ENCODE assay signal across 1 cellular context in the genomic region with DNA sequence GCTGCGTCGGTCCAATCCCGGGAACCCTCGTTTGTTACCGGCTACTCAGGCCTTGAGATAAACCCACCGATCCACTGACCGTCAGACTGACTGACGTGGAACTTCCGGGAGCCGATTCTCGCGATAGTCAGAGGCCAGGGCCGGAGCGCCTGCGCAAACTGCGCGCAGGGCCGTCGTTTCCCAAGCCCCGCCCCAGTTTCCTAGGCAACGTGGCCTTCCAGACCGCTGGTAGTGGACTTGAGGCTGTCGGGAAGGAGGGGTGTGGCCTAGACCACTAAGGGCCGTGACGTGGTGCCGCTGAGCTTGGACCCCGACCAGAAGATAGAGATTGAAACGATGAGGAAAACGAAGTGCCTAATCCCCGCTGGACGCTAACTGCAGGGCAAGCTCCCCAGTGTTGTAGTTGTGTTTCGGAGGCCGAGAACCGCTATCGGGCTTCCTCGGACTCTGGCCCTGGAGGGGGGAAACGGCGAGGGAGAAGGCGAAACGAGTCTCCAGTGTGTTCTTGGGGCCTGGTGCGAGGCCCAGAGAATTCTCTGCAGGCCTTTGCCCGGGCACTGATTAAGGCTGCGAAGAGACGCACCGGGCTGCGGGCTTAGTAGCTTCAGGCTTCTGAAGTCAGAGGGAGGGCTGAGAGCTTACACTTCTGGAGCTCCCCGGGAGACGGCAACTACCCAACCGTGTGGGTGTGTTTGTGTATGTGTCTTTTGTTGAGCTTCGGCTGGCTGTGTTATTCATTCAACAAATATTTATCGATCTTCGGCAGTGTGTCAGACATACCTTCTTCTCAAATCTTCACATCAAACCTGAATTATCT.
A peak's percentile ranks its signal among the peaks of the same experiment; 100 is the strongest.
TF ChIP-seq lines count a peak whose summit lies in the region.

Gene COPB2 (minus strand): TSS at position 96 of the 817 bp plus-strand sequence. CDS start 97 bp downstream, outside the sequence.

TF ChIP-seq in K562, 482 proteins besides CTCF, POLR2A, EP300 and RAD21 (continued from another document and continues in another):
- TF ChIP-seq, protein P1, sequence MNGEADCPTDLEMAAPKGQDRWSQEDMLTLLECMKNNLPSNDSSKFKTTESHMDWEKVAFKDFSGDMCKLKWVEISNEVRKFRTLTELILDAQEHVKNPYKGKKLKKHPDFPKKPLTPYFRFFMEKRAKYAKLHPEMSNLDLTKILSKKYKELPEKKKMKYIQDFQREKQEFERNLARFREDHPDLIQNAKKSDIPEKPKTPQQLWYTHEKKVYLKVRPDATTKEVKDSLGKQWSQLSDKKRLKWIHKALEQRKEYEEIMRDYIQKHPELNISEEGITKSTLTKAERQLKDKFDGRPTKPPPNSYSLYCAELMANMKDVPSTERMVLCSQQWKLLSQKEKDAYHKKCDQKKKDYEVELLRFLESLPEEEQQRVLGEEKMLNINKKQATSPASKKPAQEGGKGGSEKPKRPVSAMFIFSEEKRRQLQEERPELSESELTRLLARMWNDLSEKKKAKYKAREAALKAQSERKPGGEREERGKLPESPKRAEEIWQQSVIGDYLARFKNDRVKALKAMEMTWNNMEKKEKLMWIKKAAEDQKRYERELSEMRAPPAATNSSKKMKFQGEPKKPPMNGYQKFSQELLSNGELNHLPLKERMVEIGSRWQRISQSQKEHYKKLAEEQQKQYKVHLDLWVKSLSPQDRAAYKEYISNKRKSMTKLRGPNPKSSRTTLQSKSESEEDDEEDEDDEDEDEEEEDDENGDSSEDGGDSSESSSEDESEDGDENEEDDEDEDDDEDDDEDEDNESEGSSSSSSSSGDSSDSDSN (IDR thresholded peaks at IDR 0.05; ENCODE audit: borderline replicate concordance in 1 of 2, low read depth in 2 of 2, low read length in 2 of 2): peak in 1 of 2 experiments; percentile 69; a peak in 2 of 4 replicates
- no peak for TF ChIP-seq KLF10 (CRISPR knock-in tag; IDR thresholded peaks at IDR 0.05)
- no peak for TF ChIP-seq MAFG (tag; conservative IDR thresholded peaks at IDR 0.05)
- no peak for TF ChIP-seq NR4A1 (CRISPR knock-in tag; IDR thresholded peaks at IDR 0.05)
- no peak for TF ChIP-seq NR4A1 (tag; IDR thresholded peaks at IDR 0.05)
- TF ChIP-seq, protein P2, sequence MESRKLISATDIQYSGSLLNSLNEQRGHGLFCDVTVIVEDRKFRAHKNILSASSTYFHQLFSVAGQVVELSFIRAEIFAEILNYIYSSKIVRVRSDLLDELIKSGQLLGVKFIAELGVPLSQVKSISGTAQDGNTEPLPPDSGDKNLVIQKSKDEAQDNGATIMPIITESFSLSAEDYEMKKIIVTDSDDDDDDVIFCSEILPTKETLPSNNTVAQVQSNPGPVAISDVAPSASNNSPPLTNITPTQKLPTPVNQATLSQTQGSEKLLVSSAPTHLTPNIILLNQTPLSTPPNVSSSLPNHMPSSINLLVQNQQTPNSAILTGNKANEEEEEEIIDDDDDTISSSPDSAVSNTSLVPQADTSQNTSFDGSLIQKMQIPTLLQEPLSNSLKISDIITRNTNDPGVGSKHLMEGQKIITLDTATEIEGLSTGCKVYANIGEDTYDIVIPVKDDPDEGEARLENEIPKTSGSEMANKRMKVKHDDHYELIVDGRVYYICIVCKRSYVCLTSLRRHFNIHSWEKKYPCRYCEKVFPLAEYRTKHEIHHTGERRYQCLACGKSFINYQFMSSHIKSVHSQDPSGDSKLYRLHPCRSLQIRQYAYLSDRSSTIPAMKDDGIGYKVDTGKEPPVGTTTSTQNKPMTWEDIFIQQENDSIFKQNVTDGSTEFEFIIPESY (CRISPR knock-in tag; IDR thresholded peaks at IDR 0.05): no peak
- peak; percentile 7; the same call in 1 of the 2 replicates for TF ChIP-seq JUN (IDR thresholded peaks at IDR 0.05; ENCODE audit: borderline replicate concordance, low read depth, low read length)
- TF ChIP-seq JUN (CRISPR knock-in tag; IDR thresholded peaks at IDR 0.05; ENCODE audit: borderline replicate concordance): no peak
- TF ChIP-seq ZNF778 (CRISPR knock-in tag; IDR thresholded peaks at IDR 0.05): no peak
- TF ChIP-seq MEIS2 (IDR thresholded peaks at IDR 0.05; ENCODE audit: partially characterized antibody): peak; percentile 89
- peak in 1 of 3 experiments; percentile 66 for TF ChIP-seq YY1 (IDR thresholded peaks at IDR 0.05; ENCODE audit: borderline replicate concordance in 1 of 3, control insufficient read depth in 1 of 3, extremely low read depth in 1 of 3, insufficient read depth in 3 of 3, insufficient read length in 1 of 3, insufficient replicate concordance in 2 of 3, low read depth in 1 of 3, low read length in 2 of 3)
- no peak for TF ChIP-seq THAP12 (CRISPR knock-in tag; IDR thresholded peaks at IDR 0.05)
- no peak for TF ChIP-seq ZNF699 (CRISPR knock-in tag; IDR thresholded peaks at IDR 0.05; ENCODE audit: insufficient replicate concordance)
- TF ChIP-seq, protein P3, sequence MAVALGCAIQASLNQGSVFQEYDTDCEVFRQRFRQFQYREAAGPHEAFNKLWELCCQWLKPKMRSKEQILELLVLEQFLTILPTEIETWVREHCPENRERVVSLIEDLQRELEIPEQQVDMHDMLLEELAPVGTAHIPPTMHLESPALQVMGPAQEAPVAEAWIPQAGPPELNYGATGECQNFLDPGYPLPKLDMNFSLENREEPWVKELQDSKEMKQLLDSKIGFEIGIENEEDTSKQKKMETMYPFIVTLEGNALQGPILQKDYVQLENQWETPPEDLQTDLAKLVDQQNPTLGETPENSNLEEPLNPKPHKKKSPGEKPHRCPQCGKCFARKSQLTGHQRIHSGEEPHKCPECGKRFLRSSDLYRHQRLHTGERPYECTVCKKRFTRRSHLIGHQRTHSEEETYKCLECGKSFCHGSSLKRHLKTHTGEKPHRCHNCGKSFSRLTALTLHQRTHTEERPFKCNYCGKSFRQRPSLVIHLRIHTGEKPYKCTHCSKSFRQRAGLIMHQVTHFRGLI (CRISPR knock-in tag; IDR thresholded peaks at IDR 0.05): no peak
- TF ChIP-seq, protein P4, sequence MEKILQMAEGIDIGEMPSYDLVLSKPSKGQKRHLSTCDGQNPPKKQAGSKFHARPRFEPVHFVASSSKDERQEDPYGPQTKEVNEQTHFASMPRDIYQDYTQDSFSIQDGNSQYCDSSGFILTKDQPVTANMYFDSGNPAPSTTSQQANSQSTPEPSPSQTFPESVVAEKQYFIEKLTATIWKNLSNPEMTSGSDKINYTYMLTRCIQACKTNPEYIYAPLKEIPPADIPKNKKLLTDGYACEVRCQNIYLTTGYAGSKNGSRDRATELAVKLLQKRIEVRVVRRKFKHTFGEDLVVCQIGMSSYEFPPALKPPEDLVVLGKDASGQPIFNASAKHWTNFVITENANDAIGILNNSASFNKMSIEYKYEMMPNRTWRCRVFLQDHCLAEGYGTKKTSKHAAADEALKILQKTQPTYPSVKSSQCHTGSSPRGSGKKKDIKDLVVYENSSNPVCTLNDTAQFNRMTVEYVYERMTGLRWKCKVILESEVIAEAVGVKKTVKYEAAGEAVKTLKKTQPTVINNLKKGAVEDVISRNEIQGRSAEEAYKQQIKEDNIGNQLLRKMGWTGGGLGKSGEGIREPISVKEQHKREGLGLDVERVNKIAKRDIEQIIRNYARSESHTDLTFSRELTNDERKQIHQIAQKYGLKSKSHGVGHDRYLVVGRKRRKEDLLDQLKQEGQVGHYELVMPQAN (IDR thresholded peaks at IDR 0.05; ENCODE audit: borderline replicate concordance): no peak
- TF ChIP-seq, protein P5, sequence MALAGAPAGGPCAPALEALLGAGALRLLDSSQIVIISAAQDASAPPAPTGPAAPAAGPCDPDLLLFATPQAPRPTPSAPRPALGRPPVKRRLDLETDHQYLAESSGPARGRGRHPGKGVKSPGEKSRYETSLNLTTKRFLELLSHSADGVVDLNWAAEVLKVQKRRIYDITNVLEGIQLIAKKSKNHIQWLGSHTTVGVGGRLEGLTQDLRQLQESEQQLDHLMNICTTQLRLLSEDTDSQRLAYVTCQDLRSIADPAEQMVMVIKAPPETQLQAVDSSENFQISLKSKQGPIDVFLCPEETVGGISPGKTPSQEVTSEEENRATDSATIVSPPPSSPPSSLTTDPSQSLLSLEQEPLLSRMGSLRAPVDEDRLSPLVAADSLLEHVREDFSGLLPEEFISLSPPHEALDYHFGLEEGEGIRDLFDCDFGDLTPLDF (CRISPR knock-in tag; IDR thresholded peaks at IDR 0.05): no peak
- TF ChIP-seq HIVEP1 (CRISPR knock-in tag; IDR thresholded peaks at IDR 0.05): no peak
- no peak for TF ChIP-seq MECOM (CRISPR knock-in tag; IDR thresholded peaks at IDR 0.05)
- TF ChIP-seq ARID1B (IDR thresholded peaks at IDR 0.05): 0 out of 2 replicates have a peak, but pooled peaks have one; percentile 13
- TF ChIP-seq, protein P6, sequence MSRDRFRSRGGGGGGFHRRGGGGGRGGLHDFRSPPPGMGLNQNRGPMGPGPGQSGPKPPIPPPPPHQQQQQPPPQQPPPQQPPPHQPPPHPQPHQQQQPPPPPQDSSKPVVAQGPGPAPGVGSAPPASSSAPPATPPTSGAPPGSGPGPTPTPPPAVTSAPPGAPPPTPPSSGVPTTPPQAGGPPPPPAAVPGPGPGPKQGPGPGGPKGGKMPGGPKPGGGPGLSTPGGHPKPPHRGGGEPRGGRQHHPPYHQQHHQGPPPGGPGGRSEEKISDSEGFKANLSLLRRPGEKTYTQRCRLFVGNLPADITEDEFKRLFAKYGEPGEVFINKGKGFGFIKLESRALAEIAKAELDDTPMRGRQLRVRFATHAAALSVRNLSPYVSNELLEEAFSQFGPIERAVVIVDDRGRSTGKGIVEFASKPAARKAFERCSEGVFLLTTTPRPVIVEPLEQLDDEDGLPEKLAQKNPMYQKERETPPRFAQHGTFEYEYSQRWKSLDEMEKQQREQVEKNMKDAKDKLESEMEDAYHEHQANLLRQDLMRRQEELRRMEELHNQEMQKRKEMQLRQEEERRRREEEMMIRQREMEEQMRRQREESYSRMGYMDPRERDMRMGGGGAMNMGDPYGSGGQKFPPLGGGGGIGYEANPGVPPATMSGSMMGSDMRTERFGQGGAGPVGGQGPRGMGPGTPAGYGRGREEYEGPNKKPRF (IDR thresholded peaks at IDR 0.05; ENCODE audit: low read depth, low read length): no peak
- no peak for TF ChIP-seq ZNF79 (CRISPR knock-in tag; IDR thresholded peaks at IDR 0.05; ENCODE audit: low read depth)
- TF ChIP-seq DEAF1 (CRISPR knock-in tag; IDR thresholded peaks at IDR 0.05): no peak
- no peak for TF ChIP-seq FUS (optimal IDR thresholded peaks at IDR 0.05; ENCODE audit: low read depth, low read length)
- TF ChIP-seq BRCA1 (IDR thresholded peaks at IDR 0.05): no peak
- no peak for TF ChIP-seq BRCA1 (CRISPR knock-in tag; IDR thresholded peaks at IDR 0.05)
- peak; percentile 93 for TF ChIP-seq PKNOX1 (IDR thresholded peaks at IDR 0.05)
- TF ChIP-seq, protein P7, sequence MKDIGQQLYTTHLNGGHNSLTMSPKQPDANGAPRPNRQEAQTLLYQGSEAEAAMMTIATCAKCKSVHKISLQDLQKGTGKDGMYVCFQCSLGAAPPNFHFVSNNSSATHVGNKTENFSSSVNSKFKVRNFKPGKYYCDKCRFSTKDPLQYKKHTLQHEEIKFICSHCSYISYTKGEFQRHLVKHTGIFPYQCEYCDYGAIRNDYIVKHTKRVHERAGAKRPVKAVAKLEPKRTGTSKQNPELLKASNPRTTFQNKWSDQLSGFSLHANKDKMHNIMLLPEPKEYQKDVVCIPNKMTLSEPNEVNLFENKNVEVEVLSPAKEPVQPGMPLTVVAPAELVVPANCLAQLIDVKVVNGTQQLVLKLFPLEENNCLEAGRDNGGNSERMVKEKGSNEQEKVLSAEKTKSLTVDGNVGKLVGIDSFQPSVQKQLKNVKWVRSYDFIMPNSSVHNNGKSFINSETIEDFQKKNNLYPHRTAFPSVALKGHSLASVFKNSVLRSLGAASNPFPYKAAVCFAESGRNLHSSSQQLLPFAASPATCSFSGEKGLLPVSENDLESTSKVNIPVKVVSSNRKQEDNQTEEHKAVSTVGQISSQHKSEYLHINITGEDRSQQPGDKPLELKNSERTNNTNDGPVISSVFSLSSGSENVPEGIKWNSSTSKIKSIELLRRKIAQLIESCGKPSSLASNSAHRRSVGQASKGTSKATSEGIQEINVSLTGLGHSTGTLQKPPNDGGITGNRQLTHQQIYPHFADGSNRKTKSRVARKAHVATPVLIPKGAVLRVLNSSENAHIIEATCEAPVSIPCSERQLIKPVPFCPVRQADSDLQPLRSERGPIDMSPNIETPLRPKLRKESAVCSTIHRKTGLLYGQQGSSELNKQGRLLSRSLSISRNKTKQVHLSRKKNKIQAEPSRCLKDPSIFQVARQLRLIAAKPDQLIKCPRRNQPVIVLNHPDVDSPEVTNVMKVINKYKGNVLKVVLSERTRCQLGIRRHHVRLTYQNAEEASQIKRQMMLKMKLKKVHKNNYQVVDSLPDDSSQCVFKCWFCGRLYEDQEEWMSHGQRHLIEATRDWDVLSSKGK (CRISPR knock-in tag; IDR thresholded peaks at IDR 0.05): no peak
- TF ChIP-seq SMARCA5 (IDR thresholded peaks at IDR 0.05): no peak
- no peak for TF ChIP-seq RHOXF2B (CRISPR knock-in tag; conservative IDR thresholded peaks at IDR 0.05)
- 0 out of 4 replicates have a peak, but pooled peaks of 1 of the 2 experiments have one; percentile 14 for TF ChIP-seq FOXK2 (conservative IDR thresholded peaks at IDR 0.05 in 1 of 2, IDR thresholded peaks at IDR 0.05 in 1 of 2; ENCODE audit: low read depth in 2 of 2)
- TF ChIP-seq GABPB2 (CRISPR knock-in tag; conservative IDR thresholded peaks at IDR 0.05): no peak
- TF ChIP-seq HEY1 (CRISPR knock-in tag; IDR thresholded peaks at IDR 0.05; ENCODE audit: borderline replicate concordance): no peak
